ENCODE assay signal across 14 cellular contexts in genomic region chr6:34386316-34387137, GRCh38. TPM values are rescaled to one million over a fixed set of nuclear protein-coding genes. Genes with fewer than 3 reads are reported as not detected.
DNase-seq lines count a peak whose midpoint lies in the region; ATAC-seq and TF ChIP-seq lines count a peak whose summit lies in the region.
"Had no signal": no experiment of that assay in that cellular context is flagged by ENCODE, and none has a peak within 500 bp of the region (broad histone marks: within the 10 kb centered on the region; RNA-seq: fewer than 3 reads in every experiment).

No MANE protein-coding gene starts in this region.

- CTCF ChIA-PET in mammary epithelial cell (lab: Charles Lee; ENCODE audit: low non-redundant PET) = no interaction called here

- H3K9me3 ChIP-seq in BLaER1 = peaks cover 6% of the 10 kb centered on the region; the same call in 1 of the 2 replicates
- no peaks in the 10 kb centered on the region for H3K9me3 ChIP-seq in mammary epithelial cell (replicated peaks; ENCODE audit: insufficient read depth, low read length)

- no TSS peak for BruUV-seq in mammary epithelial cell (replicated peaks; lab: Mats Ljungman, UMichigan)

- peaks cover 55% of the 10 kb centered on the region for H3K4me1 ChIP-seq in BLaER1
- H3K4me1 ChIP-seq in mammary epithelial cell (ENCODE audit: insufficient read depth, low read length) = peaks cover 3% of the 10 kb centered on the region

- H3K4me3 ChIP-seq in BLaER1 (no peak overlapping the region), mammary epithelial cell (replicated peaks in 1 of 3; ENCODE audit: insufficient read depth in 1 of 3, low read depth in 2 of 3, low read length in 3 of 3) (no peak overlapping the region)

- peak; percentile 91 for DNase-seq in M059J (ENCODE audit: low read depth)
- peak; percentile 73 for DNase-seq in mammary epithelial cell
- DNase-seq in mesenteric fat pad (ENCODE audit: low spot score) = peak; percentile 12
- no peak for DNase-seq in dedifferentiated amniotic fluid mesenchymal stem cell (ENCODE audit: extremely low spot score)
- DNase-seq in RPMI8226 = no peak
- DNase-seq: activated CD4-positive, CD25-positive, alpha-beta regulatory T cell treated with anti-CD3 and anti-CD28 coated beads, Interleukin-2, amount 50 U/mL, for 72 hours; DMS53; Kasumi-1; OCI-M1; posterior cingulate gyrus; stimulated activated CD8-positive, alpha-beta memory T cell treated with anti-CD3 and anti-CD28 coated beads, Interleukin-4, amount 100 ng/mL, for 48 hours had no signal

- no peak overlapping the region for H3K27ac ChIP-seq in BLaER1
- H3K27ac ChIP-seq in mammary epithelial cell (ENCODE audit: insufficient read depth, low read depth, low read length) = no peak overlapping the region

- H2AFZ ChIP-seq in mammary epithelial cell (ENCODE audit: low read depth, low read length) = no peak overlapping the region

- peaks cover 93% of the 10 kb centered on the region for H4K20me1 ChIP-seq in BLaER1
- no peaks in the 10 kb centered on the region for H4K20me1 ChIP-seq in mammary epithelial cell (ENCODE audit: insufficient read depth, low read length)

- H3K79me2 ChIP-seq in mammary epithelial cell (ENCODE audit: insufficient read depth, low read length) = peaks cover 95% of the 10 kb centered on the region

- H3K4me2 ChIP-seq in BLaER1 (peak overlapping the region; percentile 40), mammary epithelial cell (ENCODE audit: insufficient read depth, low read depth, low read length) (no peak overlapping the region)

- dilution Hi-C loops in mammary epithelial cell (cut with HindIII; ENCODE audit: low sequenced_read_pairs) = no loop called here

- ATAC-seq in GM21526 (IDR thresholded peaks at IDR 0.05; ENCODE audit: low FRiP score, unreplicated experiment) = no peak
- ATAC-seq in GM18858 (IDR thresholded peaks at IDR 0.05; ENCODE audit: unreplicated experiment) = no peak

- 100% methylated on average over 3 of the region's 4 CpGs for WGBS in mammary epithelial cell (ENCODE audit: low coverage, missing lambda C conversion rate)

- H3K9ac ChIP-seq in BLaER1 (no peak overlapping the region), mammary epithelial cell (ENCODE audit: insufficient read depth, low read length) (no peak overlapping the region)

- in situ Hi-C loops in mammary epithelial cell (cut with MboI; ENCODE audit: low sequenced_read_pairs in 2 of 2) = no loop called here

- intact Hi-C loops in mammary epithelial cell (cut with micrococcal nuclease) = no loop called here

- no peak for TF ChIP-seq CTCF in mammary epithelial cell (conservative IDR thresholded peaks at IDR 0.05 in 1 of 2, IDR thresholded peaks at IDR 0.05 in 1 of 2; ENCODE audit: extremely low read depth in 1 of 2, insufficient read depth in 1 of 2, low read depth in 1 of 2, low read length in 2 of 2)

- no peaks in the 10 kb centered on the region for H3K27me3 ChIP-seq in BLaER1
- no peaks in the 10 kb centered on the region for H3K27me3 ChIP-seq in mammary epithelial cell (ENCODE audit: insufficient read depth, low read length)

- H3K36me3 ChIP-seq in BLaER1 = peaks cover 18% of the 10 kb centered on the region; the same call in 1 of the 2 replicates
- no peaks in the 10 kb centered on the region for H3K36me3 ChIP-seq in mammary epithelial cell (ENCODE audit: insufficient read depth, low read length)

RNA-seq across cellular contexts. Expression of gene NUDT3, which starts 5.9 kb away (rescaled TPM):
- total RNA-seq in M059J (2014; rRNA removed; shearing (Covaris generic)) = 11.8 and 18.3 TPM in 2 replicates
- total RNA-seq in mammary epithelial cell (10 to 100 TPM; 17.9 to 20.2 TPM), mesenteric fat pad (32.4 TPM)
- 13.0 TPM for polyA plus RNA-seq in mammary epithelial cell
- polyA minus RNA-seq in mammary epithelial cell = 18.3 TPM

RNA-seq across cellular contexts. Expression of gene RPS10, which starts 39.3 kb away (rescaled TPM):
- 3,564 and 4,124 TPM in 2 replicates for total RNA-seq in M059J (2014; rRNA removed; shearing (Covaris generic))
- total RNA-seq in mammary epithelial cell (1,000 to 10,000 TPM; 1,172 to 2,003 TPM), mesenteric fat pad (875 TPM)
- polyA plus RNA-seq in mammary epithelial cell = 4,560 TPM
- polyA minus RNA-seq in mammary epithelial cell = 1,685 TPM

Comparison
In these comparisons a context has a peak if more than half of its experiments do, and no peak if none do; other contexts are left out.
1. DNase-seq: peak in M059J (single experiment), mammary epithelial cell (single experiment) and mesenteric fat pad (single experiment); none in dedifferentiated amniotic fluid mesenchymal stem cell (single experiment) and RPMI8226 (single experiment).